11 cellular contexts compared by ENCODE assay signal in genomic region chr21:15210235-15210678, GRCh38.
A peak's percentile ranks its signal among the peaks of the same experiment; 100 is the strongest.
DNase-seq lines count a peak whose midpoint lies in the region; ATAC-seq and TF ChIP-seq lines count a peak whose summit lies in the region.
"Had no signal": no experiment of that assay in that cellular context is flagged by ENCODE, and none has a peak within 500 bp of the region (broad histone marks: within the 10 kb centered on the region; RNA-seq: fewer than 3 reads in every experiment).

No MANE protein-coding gene starts in this region.

- intact Hi-C loops in body of pancreas (cut with DNase I), result no loop called here
- intact Hi-C loops in aorta (cut with DNase I), result no loop called here
- intact Hi-C loops in dorsolateral prefrontal cortex (cut with DNase I), result no loop called here

- H3K36me3 ChIP-seq in body of pancreas (replicated peaks in 1 of 2; ENCODE audit: insufficient read depth in 1 of 2, low read depth in 2 of 2), result no peaks in the 10 kb centered on the region
- H3K36me3 ChIP-seq in aorta (ENCODE audit: control insufficient read depth in 1 of 2, insufficient read depth in 2 of 2, low read length in 1 of 2), result no peaks in the 10 kb centered on the region
- H3K36me3 ChIP-seq: tibial artery had no signal

- in situ Hi-C loops in ACHN (cut with HindIII; ENCODE audit: low pct_ligation_motif_present, low pct_unique_long_range_greater_than_20kb, low sequenced_read_pairs), result no loop called here

- H3K4me1 ChIP-seq in body of pancreas (no peaks in the 10 kb centered on the region), aorta (ENCODE audit: control insufficient read depth in 1 of 2, insufficient read depth in 2 of 2, low read length in 2 of 2) (no peaks in the 10 kb centered on the region)
- H3K4me1 ChIP-seq: tibial artery had no signal

- H3K27ac ChIP-seq in body of pancreas (no peak overlapping the region), aorta (ENCODE audit: low read depth in 1 of 2, low read length in 2 of 2) (no peak overlapping the region), dorsolateral prefrontal cortex (no peak overlapping the region)
- H3K27ac ChIP-seq: tibial artery had no signal

- peak in 1 of 7 experiments; percentile 9 for TF ChIP-seq CTCF in body of pancreas (IDR thresholded peaks at IDR 0.05)
- TF ChIP-seq CTCF in dorsolateral prefrontal cortex (IDR thresholded peaks at IDR 0.05 in 54 of 56, conservative IDR thresholded peaks at IDR 0.05 in 2 of 56; ENCODE audit: low read depth in 1 of 56, partially characterized antibody in 56 of 56), result no peak

- no peak for TF ChIP-seq POLR2A in body of pancreas (IDR thresholded peaks at IDR 0.05)

- H3K27me3 ChIP-seq in body of pancreas, result no peaks in the 10 kb centered on the region
- no peaks in the 10 kb centered on the region for H3K27me3 ChIP-seq in aorta (ENCODE audit: control insufficient read depth in 1 of 2, insufficient read depth in 2 of 2, low read length in 1 of 2)
- no peaks in the 10 kb centered on the region for H3K27me3 ChIP-seq in dorsolateral prefrontal cortex
- H3K27me3 ChIP-seq: tibial artery had no signal

- H3K9me3 ChIP-seq in body of pancreas (no peaks in the 10 kb centered on the region), aorta (ENCODE audit: control insufficient read depth, low read length) (no peaks in the 10 kb centered on the region)
- H3K9me3 ChIP-seq: tibial artery had no signal

- ATAC-seq in body of pancreas (no peak), left lobe of liver (peak; percentile 91), aorta (ENCODE audit: low FRiP score) (peak; percentile 52)

- WGBS in body of pancreas, 2 donors, result 38 to 55% methylated on average over 3 of the region's 3 CpGs
- 87 to 97% methylated on average over 3 of the region's 3 CpGs for WGBS in aorta, 2 donors

- H3K4me3 ChIP-seq in body of pancreas, result no peak overlapping the region
- H3K4me3 ChIP-seq in aorta (ENCODE audit: low read length in 2 of 2), result no peak overlapping the region
- H3K4me3 ChIP-seq in dorsolateral prefrontal cortex, result no peak overlapping the region
- H3K4me3 ChIP-seq: tibial artery had no signal

- peak; percentile 79 for DNase-seq in SIG-M5 treated with dmso at 0.1 percent for 504 hours (lab: John Stamatoyannopoulos, UW; ENCODE audit: unreplicated experiment)
- no peak for DNase-seq in SIG-M5 (lab: John Stamatoyannopoulos, UW)
- peak in 3 of 4 donors; percentile 53 to 60 (median 56) for DNase-seq in body of pancreas
- DNase-seq in left lobe of liver (ENCODE audit: low spot score), result peak; percentile 96
- peak; percentile 56 to 80 for DNase-seq in aorta
- DNase-seq in dorsolateral prefrontal cortex, result no peak
- no peak for DNase-seq in ACHN
- no peak for DNase-seq in GF-D8 (lab: John Stamatoyannopoulos, UW)
- DNase-seq: 8988T; activated CD4-positive, alpha-beta T cell treated with anti-CD3 and anti-CD28 coated beads for 48 hours had no signal

Comparison
In these comparisons a context has a peak if more than half of its experiments do, and no peak if none do; other contexts are left out.
1. DNase-seq: peak in SIG-M5 treated with dmso at 0.1 percent for 504 hours (single experiment), body of pancreas (3 of 4), left lobe of liver (single experiment) and aorta (2 of 2); none in SIG-M5 (single experiment), dorsolateral prefrontal cortex (0 of 10), ACHN (single experiment) and GF-D8 (single experiment).